ENCODE assay signal across 8 cellular contexts in the genomic region with DNA sequence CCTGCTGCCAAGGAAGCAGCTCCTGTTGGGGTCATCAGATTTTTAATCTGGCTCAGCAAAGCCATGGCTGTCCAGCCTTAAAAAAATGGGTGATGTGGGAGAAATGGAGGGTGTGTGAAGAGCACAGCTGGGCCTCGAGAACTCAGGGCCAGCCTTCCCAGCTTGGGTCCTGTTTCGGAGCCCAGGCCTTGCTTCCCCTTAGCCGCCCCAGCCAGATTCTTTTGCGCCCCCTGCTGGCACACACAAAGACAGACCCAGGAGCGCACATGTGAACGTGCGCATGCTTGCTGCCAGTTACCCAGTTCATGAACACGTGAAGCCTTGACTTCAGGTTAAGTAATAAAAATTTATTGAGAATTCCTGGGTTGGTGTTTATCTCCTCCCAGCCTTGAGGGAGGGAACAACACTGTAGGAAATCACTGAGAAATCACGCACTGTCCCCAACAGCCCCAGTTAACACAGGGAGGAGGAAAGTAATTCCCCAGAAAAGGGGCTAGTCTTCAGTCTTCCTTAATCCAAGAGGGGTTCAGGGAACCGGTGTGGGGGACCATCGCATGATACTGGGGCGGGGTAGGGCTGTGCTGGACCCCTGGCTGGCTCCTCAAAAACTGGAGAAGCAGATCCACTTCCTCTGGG. TPM values are rescaled to one million over a fixed set of nuclear protein-coding genes. Genes with fewer than 3 reads are reported as not detected.
DNase-seq lines count a peak whose midpoint lies in the region; ATAC-seq and TF ChIP-seq lines count a peak whose summit lies in the region.

No MANE protein-coding gene starts in this region.

- peaks cover 2% of the 10 kb centered on the region for H3K27me3 Mint-ChIP-seq in glutamatergic neuron (ENCODE audit: unreplicated experiment)

- peak overlapping the region; percentile 87 to 89 for H3K27ac Mint-ChIP-seq in activated naive CD4-positive, alpha-beta T cell treated with anti-CD3 and anti-CD28 coated beads, Interleukin-2, amount 50 U/mL, for 72 hours
- H3K27ac Mint-ChIP-seq in glutamatergic neuron (ENCODE audit: unreplicated experiment), result peak overlapping the region; percentile 33

- H4K20me1 ChIP-seq in BLaER1, result peaks cover 9% of the 10 kb centered on the region; the same call in 1 of the 2 replicates

- no peaks in the 10 kb centered on the region for H3K9me3 ChIP-seq in BLaER1
- no peaks in the 10 kb centered on the region for H3K9me3 ChIP-seq in SK-N-MC (ENCODE audit: low read depth, low read length)
- no peaks in the 10 kb centered on the region for H3K9me3 ChIP-seq in upper lobe of right lung

- H3K9ac ChIP-seq in BLaER1 (peak overlapping the region; percentile 43), SK-N-MC (ENCODE audit: insufficient read length) (peak overlapping the region; percentile 20)

- H3K9me3 Mint-ChIP-seq in activated naive CD4-positive, alpha-beta T cell treated with anti-CD3 and anti-CD28 coated beads, Interleukin-2, amount 50 U/mL, for 72 hours, result no peaks in the 10 kb centered on the region
- H3K9me3 Mint-ChIP-seq in glutamatergic neuron (ENCODE audit: unreplicated experiment), result peaks cover 8% of the 10 kb centered on the region

- H3K4me3 Mint-ChIP-seq in glutamatergic neuron (ENCODE audit: unreplicated experiment), result no peak overlapping the region

- H3K27me3 ChIP-seq in BLaER1 (no peaks in the 10 kb centered on the region), upper lobe of right lung (no peaks in the 10 kb centered on the region)

- ATAC-seq in GM19397 (IDR thresholded peaks at IDR 0.05; ENCODE audit: unreplicated experiment) (peak; percentile 39), upper lobe of right lung (peak; percentile 61)
- ATAC-seq in activated naive CD4-positive, alpha-beta T cell treated with anti-CD3 and anti-CD28 coated beads, Interleukin-2, amount 50 U/mL, for 72 hours, result peak; percentile 36 to 56

- peaks cover 40 to 44% of the 10 kb centered on the region in 2 donors for H3K36me3 Mint-ChIP-seq in activated naive CD4-positive, alpha-beta T cell treated with anti-CD3 and anti-CD28 coated beads, Interleukin-2, amount 50 U/mL, for 72 hours
- H3K36me3 Mint-ChIP-seq in glutamatergic neuron (ENCODE audit: unreplicated experiment), result no peaks in the 10 kb centered on the region

- H3K4me3 ChIP-seq in BLaER1, result no peak overlapping the region
- no peak overlapping the region for H3K4me3 ChIP-seq in SK-N-MC
- peak overlapping the region; percentile 46 for H3K4me3 ChIP-seq in upper lobe of right lung

- H3K4me1 ChIP-seq in BLaER1 (peaks cover 82% of the 10 kb centered on the region), upper lobe of right lung (peaks cover 50% of the 10 kb centered on the region)

- peaks cover 11% of the 10 kb centered on the region for H3K4me1 Mint-ChIP-seq in glutamatergic neuron (ENCODE audit: low read depth, unreplicated experiment)

- H3K4me2 ChIP-seq in BLaER1, result peak overlapping the region; percentile 46

- DNase-seq in MV-4-11 (lab: John Stamatoyannopoulos, UW), result peak; percentile 88
- DNase-seq in SK-N-MC (ENCODE audit: low read depth, low spot score), result peak; percentile 69
- peak; percentile 85 to 88 for DNase-seq in activated naive CD4-positive, alpha-beta T cell treated with anti-CD3 and anti-CD28 coated beads, Interleukin-2, amount 50 U/mL, for 72 hours (ENCODE audit: low spot score in 2 of 2)
- peak; percentile 87 for DNase-seq in glutamatergic neuron
- DNase-seq in posterior vena cava (ENCODE audit: low spot score), result peak; percentile 96
- peak; percentile 91 for DNase-seq in upper lobe of right lung

- H3K36me3 ChIP-seq in BLaER1 (peaks cover 67% of the 10 kb centered on the region), SK-N-MC (ENCODE audit: insufficient read depth, low read length) (peaks cover 43% of the 10 kb centered on the region), upper lobe of right lung (peaks cover 42% of the 10 kb centered on the region)

- peak overlapping the region; percentile 63 for H3K27ac ChIP-seq in BLaER1
- peak overlapping the region; percentile 84 for H3K27ac ChIP-seq in SK-N-MC
- H3K27ac ChIP-seq in upper lobe of right lung, result peak overlapping the region; percentile 67

- peak; percentile 90 for TF ChIP-seq CTCF in glutamatergic neuron (IDR thresholded peaks at IDR 0.05; ENCODE audit: partially characterized antibody, unreplicated experiment)
- TF ChIP-seq CTCF in upper lobe of right lung (IDR thresholded peaks at IDR 0.05), result peak; percentile 88

- intact Hi-C loops in posterior vena cava (cut with DNase I) (loop anchor here (10.0 kb wide), 2 partner anchors 120 to 130 kb away; partner anchors contain the start of gene C1R (in 1 of the 2)), upper lobe of right lung (cut with DNase I) (loop anchor here (10.0 kb wide), 1 partner anchor 150 kb away; no protein-coding TSS in a partner anchor)

RNA-seq across cellular contexts. Expression of gene PHB2, which starts 5.3 kb away (rescaled TPM):
- 100 to 1,000 TPM; 387 to 423 TPM for total RNA-seq in activated naive CD4-positive, alpha-beta T cell treated with anti-CD3 and anti-CD28 coated beads, Interleukin-2, amount 50 U/mL, for 72 hours
- total RNA-seq in glutamatergic neuron (ENCODE audit: unreplicated experiment), result 200 TPM
- 100 to 1,000 TPM in 1 of 2 donors, 10 to 100 TPM in 1; 98.8 to 110 TPM for total RNA-seq in posterior vena cava
- 126 TPM for total RNA-seq in upper lobe of right lung

RNA-seq across cellular contexts. Expression of gene EMG1, which starts 5.6 kb away (rescaled TPM):
- total RNA-seq in activated naive CD4-positive, alpha-beta T cell treated with anti-CD3 and anti-CD28 coated beads, Interleukin-2, amount 50 U/mL, for 72 hours, result 10 to 100 TPM; 69.0 to 76.3 TPM
- total RNA-seq in glutamatergic neuron (ENCODE audit: unreplicated experiment), result 24.2 TPM
- total RNA-seq in posterior vena cava, result 10 to 100 TPM; 38.4 to 43.9 TPM
- 35.6 TPM for total RNA-seq in upper lobe of right lung

RNA-seq across cellular contexts. Expression of gene PTPN6, which starts 14.0 kb away (rescaled TPM):
- 100 to 1,000 TPM; 320 to 609 TPM for total RNA-seq in activated naive CD4-positive, alpha-beta T cell treated with anti-CD3 and anti-CD28 coated beads, Interleukin-2, amount 50 U/mL, for 72 hours
- total RNA-seq in glutamatergic neuron (ENCODE audit: unreplicated experiment) (3.8 TPM), posterior vena cava (10 to 100 TPM; 18.7 to 31.4 TPM), upper lobe of right lung (154 TPM)

RNA-seq across cellular contexts. Expression of gene C12orf57, which starts 21.3 kb away (rescaled TPM):
- total RNA-seq in activated naive CD4-positive, alpha-beta T cell treated with anti-CD3 and anti-CD28 coated beads, Interleukin-2, amount 50 U/mL, for 72 hours, result 100 to 1,000 TPM; 229 to 609 TPM
- total RNA-seq in glutamatergic neuron (ENCODE audit: unreplicated experiment) (184 TPM), posterior vena cava (100 to 1,000 TPM; 189 to 206 TPM), upper lobe of right lung (197 TPM)

RNA-seq across cellular contexts. Expression of gene RNU7-1, which starts 21.5 kb away (rescaled TPM):
- not detected for total RNA-seq in activated naive CD4-positive, alpha-beta T cell treated with anti-CD3 and anti-CD28 coated beads, Interleukin-2, amount 50 U/mL, for 72 hours
- total RNA-seq in glutamatergic neuron (ENCODE audit: unreplicated experiment) (not detected), posterior vena cava (not detected), upper lobe of right lung (not detected)
